In the genomic region with DNA sequence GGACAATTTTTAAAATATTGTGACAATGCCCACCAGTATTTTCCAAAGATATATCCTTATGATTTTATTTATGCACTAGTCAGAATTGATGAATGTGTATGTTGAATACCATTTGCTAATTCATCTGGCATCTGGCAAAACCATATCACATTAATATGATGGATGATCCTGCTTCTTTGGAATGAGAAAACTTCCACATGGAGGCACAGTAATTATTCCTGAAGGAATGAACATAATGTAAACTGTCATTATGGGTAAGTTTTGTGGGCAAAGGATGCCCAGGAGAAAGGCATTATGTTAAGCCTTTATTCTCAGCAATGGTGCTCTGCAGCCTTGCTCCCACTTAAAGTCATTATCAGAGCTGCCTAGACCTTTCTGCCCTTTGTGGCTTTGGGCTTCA, we compare ENCODE assay signal across 18 cellular contexts.
A peak's percentile ranks its signal among the peaks of the same experiment; 100 is the strongest.
DNase-seq lines count a peak whose midpoint lies in the region; TF ChIP-seq lines count a peak whose summit lies in the region.
"Had no signal": no experiment of that assay in that cellular context is flagged by ENCODE, and none has a peak within 500 bp of the region (broad histone marks: within the 10 kb centered on the region; RNA-seq: fewer than 3 reads in every experiment).

No MANE protein-coding gene starts in this region.

- DNase-seq in EH (ENCODE audit: low read depth): peak; percentile 70
- DNase-seq in HS-5 (ENCODE audit: low read depth): peak; percentile 73
- DNase-seq in astrocyte of the hippocampus (ENCODE audit: low read depth, low spot score): peak; percentile 13
- DNase-seq in non-pigmented ciliary epithelial cell (ENCODE audit: low read depth): peak; percentile 22
- no peak for DNase-seq in ovary
- DNase-seq in substantia nigra (lab: John Stamatoyannopoulos, UW): no peak
- no peak for DNase-seq in activated T-cell treated with anti-CD3 and anti-CD28 coated beads for 4 hours
- DNase-seq in stimulated activated CD4-positive, alpha-beta T cell treated with anti-CD3 and anti-CD28 coated beads, Interleukin-4, amount 100 ng/mL, for 1 hour: no peak
- DNase-seq: DMS 273 treated with DMSO at 0.1 percent for 48 hours, MG63, NCI-H1092, NCI-H146, NCI-H2081, NCI-H510A, NCI-H774, PC-3, SJCRH30 had no signal

- H3K27me3 ChIP-seq in ovary: no peaks in the 10 kb centered on the region
- H3K27me3 ChIP-seq: MG63, SJCRH30 had no signal

- H3K36me3 ChIP-seq in ovary: no peaks in the 10 kb centered on the region
- H3K36me3 ChIP-seq: MG63, SJCRH30 had no signal

- no peak for TF ChIP-seq POLR2A in ovary (IDR thresholded peaks at IDR 0.05)

- H3K27ac ChIP-seq in ovary (no peak overlapping the region), substantia nigra (ENCODE audit: low read depth, low read length, poor library complexity, severe bottlenecking) (no peak overlapping the region)
- H3K27ac ChIP-seq: C4-2B, SJCRH30 had no signal

- no peak for TF ChIP-seq EP300 in ovary (IDR thresholded peaks at IDR 0.05)

- intact Hi-C loops in ovary (cut with DNase I): no loop called here

- no peak for TF ChIP-seq CTCF in ovary (IDR thresholded peaks at IDR 0.05)

- H3K4me1 ChIP-seq in ovary (ENCODE audit: insufficient read depth): no peaks in the 10 kb centered on the region
- H3K4me1 ChIP-seq: SJCRH30 had no signal

- H3K4me3 ChIP-seq in ovary: no peak overlapping the region
- H3K4me3 ChIP-seq: MG63, SJCRH30 had no signal

- H3K9me3 ChIP-seq in ovary: no peaks in the 10 kb centered on the region
- H3K9me3 ChIP-seq: MG63, SJCRH30 had no signal

Comparison
In these comparisons a context has a peak if more than half of its experiments do, and no peak if none do; other contexts are left out.
1. DNase-seq: peak in EH (single experiment), HS-5 (single experiment), astrocyte of the hippocampus (single experiment) and non-pigmented ciliary epithelial cell (single experiment); none in ovary (0 of 5), substantia nigra (0 of 49), activated T-cell treated with anti-CD3 and anti-CD28 coated beads for 4 hours (single experiment) and stimulated activated CD4-positive, alpha-beta T cell treated with anti-CD3 and anti-CD28 coated beads, Interleukin-4, amount 100 ng/mL, for 1 hour (single experiment).